In genomic region chr15:94743668-94744067, GRCh38 we compare ENCODE assay signal across 19 cellular contexts.
DNase-seq lines count a peak whose midpoint lies in the region; ATAC-seq, FAIRE-seq and TF ChIP-seq lines count a peak whose summit lies in the region.
"Had no signal": no experiment of that assay in that cellular context is flagged by ENCODE, and none has a peak within 500 bp of the region (broad histone marks: within the 10 kb centered on the region; RNA-seq: fewer than 3 reads in every experiment).

No MANE protein-coding gene starts in this region.

- H3K27ac ChIP-seq in RWPE1: peak overlapping the region; percentile 77
- H3K27ac ChIP-seq in left lung: no peak overlapping the region
- H3K27ac ChIP-seq in small intestine (ENCODE audit: low read depth in 1 of 2, low read length in 1 of 2): no peak overlapping the region
- H3K27ac ChIP-seq: PC-9 had no signal

- no peaks in the 10 kb centered on the region for H3K36me3 Mint-ChIP-seq in naive thymus-derived CD8-positive, alpha-beta T cell
- H3K36me3 Mint-ChIP-seq: CD14-positive monocyte had no signal

- peaks cover 6 to 47% (median 10%) of the 10 kb centered on the region in 5 donors for H3K27me3 Mint-ChIP-seq in naive thymus-derived CD8-positive, alpha-beta T cell

- H3K4me3 ChIP-seq in left lung: no peak overlapping the region
- H3K4me3 ChIP-seq in small intestine (ENCODE audit: low read depth in 1 of 2, low read length in 2 of 2): no peak overlapping the region
- H3K4me3 ChIP-seq: PC-9 had no signal

- peaks cover 0 to 9% (median 0%) of the 10 kb centered on the region in 9 donors for H3K9me3 Mint-ChIP-seq in naive thymus-derived CD8-positive, alpha-beta T cell

- H3K4me1 ChIP-seq in left lung: no peaks in the 10 kb centered on the region
- H3K4me1 ChIP-seq in small intestine (ENCODE audit: control insufficient read depth in 2 of 2, insufficient read depth in 1 of 2, low read depth in 1 of 2, low read length in 1 of 2): no peaks in the 10 kb centered on the region

- FAIRE-seq in small intestine (lab: Jason Lieb, UNC): no peak
- FAIRE-seq: GM12892 had no signal

- H3K27ac Mint-ChIP-seq in naive thymus-derived CD8-positive, alpha-beta T cell: no peak overlapping the region
- H3K27ac Mint-ChIP-seq: CD14-positive monocyte had no signal

- no peaks in the 10 kb centered on the region for H3K36me3 ChIP-seq in left lung
- H3K36me3 ChIP-seq in small intestine (ENCODE audit: control insufficient read depth in 2 of 2, insufficient read depth in 2 of 2, low read length in 2 of 2): no peaks in the 10 kb centered on the region

- no peaks in the 10 kb centered on the region for H3K9me3 ChIP-seq in left lung
- no peaks in the 10 kb centered on the region for H3K9me3 ChIP-seq in small intestine (ENCODE audit: control insufficient read depth, low read depth)

- H3K27me3 ChIP-seq in left lung: no peaks in the 10 kb centered on the region
- no peaks in the 10 kb centered on the region for H3K27me3 ChIP-seq in small intestine (ENCODE audit: control insufficient read depth in 2 of 2, insufficient read depth in 2 of 2, low read length in 2 of 2)

- intact Hi-C loops in left lung (cut with DNase I): no loop called here

- DNase-seq in RWPE1 (ENCODE audit: low spot score) (peak; percentile 46), dermis microvascular lymphatic vessel endothelial cell (ENCODE audit: low read depth in 2 of 2) (peak; percentile 5 to 61), left lung (no peak), omental fat pad (ENCODE audit: low spot score) (no peak), nucleus accumbens (lab: John Stamatoyannopoulos, UW) (no peak), small intestine (no peak)
- no peak for DNase-seq in naive thymus-derived CD8-positive, alpha-beta T cell
- DNase-seq: COR-L47, DMS153, IMR-90, Kasumi-1, NCI-H1105, NCI-H1694 treated with DMSO at 0.1 percent for 48 hours, NCI-H446, NCI-H748 treated with DMSO at 0.1 percent for 48 hours, PC-9 had no signal

- CTCF ChIA-PET in RWPE1 (lab: Yijun Ruan, JAX): no interaction called here

- POLR2A ChIA-PET in RWPE1 (lab: Yijun Ruan, JAX; ENCODE audit: low non-redundant PET): no interaction called here
- POLR2A ChIA-PET in naive thymus-derived CD8-positive, alpha-beta T cell (lab: Charles Lee): no interaction called here

- ATAC-seq in left lung (peak; percentile 14), omental fat pad (ENCODE audit: low FRiP score) (peak; percentile 68), GM18858 (IDR thresholded peaks at IDR 0.05; ENCODE audit: unreplicated experiment) (no peak)
- ATAC-seq in naive thymus-derived CD8-positive, alpha-beta T cell: no peak

- no peak for TF ChIP-seq CTCF in RWPE1 (conservative IDR thresholded peaks at IDR 0.05; ENCODE audit: low read depth)
- no peak for TF ChIP-seq CTCF in left lung (IDR thresholded peaks at IDR 0.05)
- TF ChIP-seq CTCF in omental fat pad (IDR thresholded peaks at IDR 0.05): no peak

- no peak overlapping the region for H3K4me3 Mint-ChIP-seq in naive thymus-derived CD8-positive, alpha-beta T cell
- H3K4me3 Mint-ChIP-seq: CD14-positive monocyte had no signal

- WGBS in small intestine, 3 donors: 56 to 63% (median 59%) methylated on average over 11 of the region's 11 CpGs

- no peaks in the 10 kb centered on the region for H3K4me1 Mint-ChIP-seq in naive thymus-derived CD8-positive, alpha-beta T cell
- H3K4me1 Mint-ChIP-seq: CD14-positive monocyte had no signal

Comparison
In these comparisons a context has a peak if more than half of its experiments do, and no peak if none do; other contexts are left out.
1. DNase-seq: peak in RWPE1 (single experiment) and dermis microvascular lymphatic vessel endothelial cell (2 of 2); none in left lung (0 of 2), omental fat pad (single experiment), nucleus accumbens (0 of 56), small intestine (single experiment) and naive thymus-derived CD8-positive, alpha-beta T cell (0 of 10).
2. ATAC-seq: peak in left lung (single experiment) and omental fat pad (single experiment); none in GM18858 (single experiment) and naive thymus-derived CD8-positive, alpha-beta T cell (0 of 2).